Comparison of ENCODE assay signal across 2 cellular contexts in the genomic region with DNA sequence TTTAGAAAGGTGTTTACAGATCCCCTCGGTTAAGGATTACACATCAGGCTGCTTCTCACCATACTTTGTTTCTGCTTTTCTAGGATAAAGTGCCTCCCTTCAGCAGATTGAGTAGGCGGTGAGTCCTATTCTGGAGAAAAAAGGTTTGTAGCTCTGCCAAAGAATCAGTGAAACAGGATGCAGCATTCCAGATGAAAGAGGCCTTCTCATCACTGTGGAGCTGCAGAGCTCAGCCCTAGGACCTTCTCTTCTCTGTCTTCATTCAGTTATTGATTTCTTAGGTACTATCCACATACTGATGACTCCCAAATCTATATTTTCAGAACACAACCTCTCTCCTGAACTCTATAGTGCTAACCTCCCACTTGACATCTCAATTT.
A peak's percentile ranks its signal among the peaks of the same experiment; 100 is the strongest.
TF ChIP-seq lines count a peak whose summit lies in the region.

No MANE protein-coding gene starts in this region.

TF ChIP-seq in GM23338, 12 proteins besides CTCF, POLR2A, EP300 and RAD21:
- TF ChIP-seq, protein P1, sequence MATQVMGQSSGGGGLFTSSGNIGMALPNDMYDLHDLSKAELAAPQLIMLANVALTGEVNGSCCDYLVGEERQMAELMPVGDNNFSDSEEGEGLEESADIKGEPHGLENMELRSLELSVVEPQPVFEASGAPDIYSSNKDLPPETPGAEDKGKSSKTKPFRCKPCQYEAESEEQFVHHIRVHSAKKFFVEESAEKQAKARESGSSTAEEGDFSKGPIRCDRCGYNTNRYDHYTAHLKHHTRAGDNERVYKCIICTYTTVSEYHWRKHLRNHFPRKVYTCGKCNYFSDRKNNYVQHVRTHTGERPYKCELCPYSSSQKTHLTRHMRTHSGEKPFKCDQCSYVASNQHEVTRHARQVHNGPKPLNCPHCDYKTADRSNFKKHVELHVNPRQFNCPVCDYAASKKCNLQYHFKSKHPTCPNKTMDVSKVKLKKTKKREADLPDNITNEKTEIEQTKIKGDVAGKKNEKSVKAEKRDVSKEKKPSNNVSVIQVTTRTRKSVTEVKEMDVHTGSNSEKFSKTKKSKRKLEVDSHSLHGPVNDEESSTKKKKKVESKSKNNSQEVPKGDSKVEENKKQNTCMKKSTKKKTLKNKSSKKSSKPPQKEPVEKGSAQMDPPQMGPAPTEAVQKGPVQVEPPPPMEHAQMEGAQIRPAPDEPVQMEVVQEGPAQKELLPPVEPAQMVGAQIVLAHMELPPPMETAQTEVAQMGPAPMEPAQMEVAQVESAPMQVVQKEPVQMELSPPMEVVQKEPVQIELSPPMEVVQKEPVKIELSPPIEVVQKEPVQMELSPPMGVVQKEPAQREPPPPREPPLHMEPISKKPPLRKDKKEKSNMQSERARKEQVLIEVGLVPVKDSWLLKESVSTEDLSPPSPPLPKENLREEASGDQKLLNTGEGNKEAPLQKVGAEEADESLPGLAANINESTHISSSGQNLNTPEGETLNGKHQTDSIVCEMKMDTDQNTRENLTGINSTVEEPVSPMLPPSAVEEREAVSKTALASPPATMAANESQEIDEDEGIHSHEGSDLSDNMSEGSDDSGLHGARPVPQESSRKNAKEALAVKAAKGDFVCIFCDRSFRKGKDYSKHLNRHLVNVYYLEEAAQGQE (IDR thresholded peaks at IDR 0.05; ENCODE audit: unreplicated experiment), result no peak
- TF ChIP-seq NANOG (IDR thresholded peaks at IDR 0.05; ENCODE audit: borderline replicate concordance), result no peak
- TF ChIP-seq, protein P2, sequence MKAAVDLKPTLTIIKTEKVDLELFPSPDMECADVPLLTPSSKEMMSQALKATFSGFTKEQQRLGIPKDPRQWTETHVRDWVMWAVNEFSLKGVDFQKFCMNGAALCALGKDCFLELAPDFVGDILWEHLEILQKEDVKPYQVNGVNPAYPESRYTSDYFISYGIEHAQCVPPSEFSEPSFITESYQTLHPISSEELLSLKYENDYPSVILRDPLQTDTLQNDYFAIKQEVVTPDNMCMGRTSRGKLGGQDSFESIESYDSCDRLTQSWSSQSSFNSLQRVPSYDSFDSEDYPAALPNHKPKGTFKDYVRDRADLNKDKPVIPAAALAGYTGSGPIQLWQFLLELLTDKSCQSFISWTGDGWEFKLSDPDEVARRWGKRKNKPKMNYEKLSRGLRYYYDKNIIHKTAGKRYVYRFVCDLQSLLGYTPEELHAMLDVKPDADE (IDR thresholded peaks at IDR 0.05), result no peak
- no peak for TF ChIP-seq JUNB (IDR thresholded peaks at IDR 0.05; ENCODE audit: unreplicated experiment)
- no peak for TF ChIP-seq POLR2AphosphoS5 (IDR thresholded peaks at IDR 0.05; ENCODE audit: low read depth)
- no peak for TF ChIP-seq EZH2 (IDR thresholded peaks at IDR 0.05; ENCODE audit: low read depth, unreplicated experiment)
- no peak for TF ChIP-seq CREB1 (CRISPR knock-in tag; IDR thresholded peaks at IDR 0.05; ENCODE audit: low read depth)

TF ChIP-seq in HepG2, 621 proteins besides CTCF, POLR2A, EP300 and RAD21 (continued from another document and continues in another):
- TF ChIP-seq ARID5B (CRISPR knock-in tag; IDR thresholded peaks at IDR 0.05) (peak; percentile 19; the same call in 1 of the 2 replicates), ZNF232 (CRISPR knock-in tag; IDR thresholded peaks at IDR 0.05; ENCODE audit: borderline replicate concordance) (0 out of 2 replicates have a peak, but pooled peaks have one; percentile 34), SOX13 (IDR thresholded peaks at IDR 0.05) (no peak), SOX13 (CRISPR knock-in tag; conservative IDR thresholded peaks at IDR 0.05 in 1 of 2, IDR thresholded peaks at IDR 0.05 in 1 of 2) (peak in 1 of 2 experiments; percentile 60; a peak in 1 of 4 replicates), ZNF530 (CRISPR knock-in tag; IDR thresholded peaks at IDR 0.05; ENCODE audit: low read depth) (no peak), MED13 (CRISPR knock-in tag; IDR thresholded peaks at IDR 0.05) (0 out of 2 replicates have a peak, but pooled peaks have one; percentile 27), ETV5 (CRISPR knock-in tag; IDR thresholded peaks at IDR 0.05; ENCODE audit: borderline replicate concordance) (peak; percentile 73; the same call in 1 of the 2 replicates), AHDC1 (CRISPR knock-in tag; IDR thresholded peaks at IDR 0.05; ENCODE audit: borderline replicate concordance) (no peak), FOSL1 (CRISPR knock-in tag; IDR thresholded peaks at IDR 0.05; ENCODE audit: borderline replicate concordance) (no peak), SALL1 (CRISPR knock-in tag; IDR thresholded peaks at IDR 0.05) (peak; percentile 58; the same call in 1 of the 2 replicates), TEAD3 (CRISPR knock-in tag; optimal IDR thresholded peaks at IDR 0.05; ENCODE audit: borderline replicate concordance) (peak; percentile 74), REL (CRISPR knock-in tag; conservative IDR thresholded peaks at IDR 0.05) (no peak), ELF4 (CRISPR knock-in tag; IDR thresholded peaks at IDR 0.05; ENCODE audit: borderline replicate concordance) (0 out of 2 replicates have a peak, but pooled peaks have one; percentile 14), ZNF333 (CRISPR knock-in tag; IDR thresholded peaks at IDR 0.05; ENCODE audit: borderline replicate concordance) (no peak), FOXP1 (IDR thresholded peaks at IDR 0.05) (no peak), FOXP1 (CRISPR knock-in tag; IDR thresholded peaks at IDR 0.05) (peak; percentile 31; the same call in 1 of the 2 replicates), FOXA3 (CRISPR knock-in tag; IDR thresholded peaks at IDR 0.05) (peak; percentile 41; the same call in 1 of the 2 replicates), SAP130 (CRISPR knock-in tag; IDR thresholded peaks at IDR 0.05; ENCODE audit: low read depth) (0 out of 2 replicates have a peak, but pooled peaks have one; percentile 9), ZNF331 (CRISPR knock-in tag; IDR thresholded peaks at IDR 0.05) (peak; percentile 72; the same call in 1 of the 2 replicates), RCOR2 (CRISPR knock-in tag; IDR thresholded peaks at IDR 0.05) (peak; percentile 36; the same call in 1 of the 2 replicates)
- TF ChIP-seq, protein P3, sequence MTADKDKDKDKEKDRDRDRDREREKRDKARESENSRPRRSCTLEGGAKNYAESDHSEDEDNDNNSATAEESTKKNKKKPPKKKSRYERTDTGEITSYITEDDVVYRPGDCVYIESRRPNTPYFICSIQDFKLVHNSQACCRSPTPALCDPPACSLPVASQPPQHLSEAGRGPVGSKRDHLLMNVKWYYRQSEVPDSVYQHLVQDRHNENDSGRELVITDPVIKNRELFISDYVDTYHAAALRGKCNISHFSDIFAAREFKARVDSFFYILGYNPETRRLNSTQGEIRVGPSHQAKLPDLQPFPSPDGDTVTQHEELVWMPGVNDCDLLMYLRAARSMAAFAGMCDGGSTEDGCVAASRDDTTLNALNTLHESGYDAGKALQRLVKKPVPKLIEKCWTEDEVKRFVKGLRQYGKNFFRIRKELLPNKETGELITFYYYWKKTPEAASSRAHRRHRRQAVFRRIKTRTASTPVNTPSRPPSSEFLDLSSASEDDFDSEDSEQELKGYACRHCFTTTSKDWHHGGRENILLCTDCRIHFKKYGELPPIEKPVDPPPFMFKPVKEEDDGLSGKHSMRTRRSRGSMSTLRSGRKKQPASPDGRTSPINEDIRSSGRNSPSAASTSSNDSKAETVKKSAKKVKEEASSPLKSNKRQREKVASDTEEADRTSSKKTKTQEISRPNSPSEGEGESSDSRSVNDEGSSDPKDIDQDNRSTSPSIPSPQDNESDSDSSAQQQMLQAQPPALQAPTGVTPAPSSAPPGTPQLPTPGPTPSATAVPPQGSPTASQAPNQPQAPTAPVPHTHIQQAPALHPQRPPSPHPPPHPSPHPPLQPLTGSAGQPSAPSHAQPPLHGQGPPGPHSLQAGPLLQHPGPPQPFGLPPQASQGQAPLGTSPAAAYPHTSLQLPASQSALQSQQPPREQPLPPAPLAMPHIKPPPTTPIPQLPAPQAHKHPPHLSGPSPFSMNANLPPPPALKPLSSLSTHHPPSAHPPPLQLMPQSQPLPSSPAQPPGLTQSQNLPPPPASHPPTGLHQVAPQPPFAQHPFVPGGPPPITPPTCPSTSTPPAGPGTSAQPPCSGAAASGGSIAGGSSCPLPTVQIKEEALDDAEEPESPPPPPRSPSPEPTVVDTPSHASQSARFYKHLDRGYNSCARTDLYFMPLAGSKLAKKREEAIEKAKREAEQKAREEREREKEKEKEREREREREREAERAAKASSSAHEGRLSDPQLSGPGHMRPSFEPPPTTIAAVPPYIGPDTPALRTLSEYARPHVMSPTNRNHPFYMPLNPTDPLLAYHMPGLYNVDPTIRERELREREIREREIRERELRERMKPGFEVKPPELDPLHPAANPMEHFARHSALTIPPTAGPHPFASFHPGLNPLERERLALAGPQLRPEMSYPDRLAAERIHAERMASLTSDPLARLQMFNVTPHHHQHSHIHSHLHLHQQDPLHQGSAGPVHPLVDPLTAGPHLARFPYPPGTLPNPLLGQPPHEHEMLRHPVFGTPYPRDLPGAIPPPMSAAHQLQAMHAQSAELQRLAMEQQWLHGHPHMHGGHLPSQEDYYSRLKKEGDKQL (CRISPR knock-in tag; IDR thresholded peaks at IDR 0.05; ENCODE audit: low read depth), result no peak
- TF ChIP-seq, protein P1 (IDR thresholded peaks at IDR 0.05; ENCODE audit: borderline replicate concordance in 1 of 2, low read depth in 1 of 2, low read length in 2 of 2), result no peak
